Comparison of ENCODE assay signal across 8 cellular contexts in genomic region chr20:49888341-49889244, GRCh38. TPM values are rescaled to one million over a fixed set of nuclear protein-coding genes. Genes with fewer than 3 reads are reported as not detected.
DNase-seq lines count a peak whose midpoint lies in the region; ATAC-seq and TF ChIP-seq lines count a peak whose summit lies in the region.

No MANE protein-coding gene starts in this region.

- CTCF ChIA-PET in Panc1 (lab: Charles Lee), result interaction anchor here (0.5 to 2.4 kb wide), 5 partner anchors 11 to 347 kb away, joined by 3 to 6 read pairs (median 5); no protein-coding TSS in a partner anchor

- H3K9ac ChIP-seq in neural cell (ENCODE audit: low read length), result peak overlapping the region; percentile 24

- H3K4me1 ChIP-seq in Panc1 (ENCODE audit: control insufficient read depth, insufficient read depth, low read length) (peaks cover 36% of the 10 kb centered on the region), suprapubic skin (peaks cover 32% of the 10 kb centered on the region)

- H2AFZ ChIP-seq in neural cell (ENCODE audit: low read depth, low read length), result no peak overlapping the region

- intact Hi-C loops in Panc1 (cut with micrococcal nuclease; ENCODE audit: unreplicated experiment), result loop anchor here (5.0 kb wide), 1 partner anchor 276 kb away; no protein-coding TSS in a partner anchor

- BruUV-seq in Panc1 (replicated peaks; lab: Mats Ljungman, UMichigan), result no TSS peak

- H3K4me3 ChIP-seq in Panc1 (ENCODE audit: low read depth in 2 of 2, low read length in 2 of 2) (no peak overlapping the region), neural cell (ENCODE audit: low read length) (no peak overlapping the region), suprapubic skin (no peak overlapping the region)

- peak; percentile 72 for ATAC-seq in Panc1
- no peak for ATAC-seq in GM19397 (IDR thresholded peaks at IDR 0.05; ENCODE audit: unreplicated experiment)

- TF ChIP-seq CTCF in Panc1 (IDR thresholded peaks at IDR 0.05), result peak; percentile 95
- peak; percentile 92 for TF ChIP-seq CTCF in neural cell (IDR thresholded peaks at IDR 0.05; ENCODE audit: poor library complexity, severe bottlenecking)
- peak; percentile 39 to 75 for TF ChIP-seq CTCF in suprapubic skin (IDR thresholded peaks at IDR 0.05)

- H3K9me3 ChIP-seq in Panc1 (ENCODE audit: control insufficient read depth, insufficient read depth, low read depth, low read length) (no peaks in the 10 kb centered on the region), neural cell (ENCODE audit: low read length) (no peaks in the 10 kb centered on the region), suprapubic skin (no peaks in the 10 kb centered on the region)

- in situ Hi-C loops in Panc1 (cut with HindIII; ENCODE audit: low pct_unique_long_range_greater_than_20kb, low sequenced_read_pairs), result no loop called here

- POLR2A ChIA-PET in Panc1 (lab: Charles Lee), result no interaction called here

- H3K4me2 ChIP-seq in neural cell (ENCODE audit: low read length), result no peak overlapping the region

- H3F3A ChIP-seq in neural cell (ENCODE audit: insufficient read depth, low read length, poor library complexity, severe bottlenecking), result no peaks in the 10 kb centered on the region

- peak; percentile 85 for TF ChIP-seq RAD21 in neural cell (conservative IDR thresholded peaks at IDR 0.05)

- DNase-seq in CMK (ENCODE audit: low read depth) (peak; percentile 46), HuH-7.5 (ENCODE audit: low spot score) (peak; percentile 89), Panc1 (ENCODE audit: low read depth, low spot score) (peak; percentile 38), activated T-helper 1 cell treated with Interleukin-2 at 50 U/mL for 16 hours (ENCODE audit: low read depth) (peak; percentile 29), fibroblast of gingiva (ENCODE audit: low read depth) (peak; percentile 53), suprapubic skin (ENCODE audit: low spot score in 2 of 2) (peak in 1 of 2 donors; percentile 68)

- no peak overlapping the region for H3K27ac ChIP-seq in Panc1 (ENCODE audit: low read length)
- no peak overlapping the region for H3K27ac ChIP-seq in neural cell (ENCODE audit: low read length)
- no peak overlapping the region for H3K27ac ChIP-seq in suprapubic skin

- H3K27me3 ChIP-seq in Panc1 (ENCODE audit: control insufficient read depth, insufficient read depth, low read length) (no peaks in the 10 kb centered on the region), neural cell (ENCODE audit: insufficient read depth, low read depth, low read length) (no peaks in the 10 kb centered on the region), suprapubic skin (no peaks in the 10 kb centered on the region)

- no peaks in the 10 kb centered on the region for H4K20me1 ChIP-seq in neural cell (ENCODE audit: insufficient read depth)

- no peak for TF ChIP-seq POLR2A in suprapubic skin (IDR thresholded peaks at IDR 0.05)

- H3K36me3 ChIP-seq in Panc1 (ENCODE audit: control insufficient read depth, insufficient read depth, low read length) (no peaks in the 10 kb centered on the region), neural cell (ENCODE audit: insufficient read depth, low read length) (peaks cover 4% of the 10 kb centered on the region), suprapubic skin (peaks cover 50% of the 10 kb centered on the region)

- TF ChIP-seq EP300 in neural cell (conservative IDR thresholded peaks at IDR 0.05; ENCODE audit: poor library complexity, severe bottlenecking) (no peak), suprapubic skin (IDR thresholded peaks at IDR 0.05) (no peak)

- no peaks in the 10 kb centered on the region for H3K79me2 ChIP-seq in neural cell (replicated peaks; ENCODE audit: insufficient read depth, low read length)

- WGBS in suprapubic skin, result 73% methylated on average over 18 of the region's 18 CpGs

- H3K9me2 ChIP-seq in neural cell (ENCODE audit: insufficient read depth, low read length), result no peaks in the 10 kb centered on the region

TF ChIP-seq in neural cell, 6 proteins besides CTCF, POLR2A, EP300 and RAD21:
- TF ChIP-seq SMC3 (conservative IDR thresholded peaks at IDR 0.05; ENCODE audit: poor library complexity) (peak; percentile 76), EZH2 (IDR thresholded peaks at IDR 0.05; ENCODE audit: borderline replicate concordance, insufficient read depth, low read length, poor library complexity, severe bottlenecking) (no peak), TAF1 (IDR thresholded peaks at IDR 0.05; ENCODE audit: low read depth) (no peak), POLR2AphosphoS5 (IDR thresholded peaks at IDR 0.05) (no peak), MXI1 (conservative IDR thresholded peaks at IDR 0.05; ENCODE audit: poor library complexity, severe bottlenecking) (peak; percentile 17)
- TF ChIP-seq, protein P1, sequence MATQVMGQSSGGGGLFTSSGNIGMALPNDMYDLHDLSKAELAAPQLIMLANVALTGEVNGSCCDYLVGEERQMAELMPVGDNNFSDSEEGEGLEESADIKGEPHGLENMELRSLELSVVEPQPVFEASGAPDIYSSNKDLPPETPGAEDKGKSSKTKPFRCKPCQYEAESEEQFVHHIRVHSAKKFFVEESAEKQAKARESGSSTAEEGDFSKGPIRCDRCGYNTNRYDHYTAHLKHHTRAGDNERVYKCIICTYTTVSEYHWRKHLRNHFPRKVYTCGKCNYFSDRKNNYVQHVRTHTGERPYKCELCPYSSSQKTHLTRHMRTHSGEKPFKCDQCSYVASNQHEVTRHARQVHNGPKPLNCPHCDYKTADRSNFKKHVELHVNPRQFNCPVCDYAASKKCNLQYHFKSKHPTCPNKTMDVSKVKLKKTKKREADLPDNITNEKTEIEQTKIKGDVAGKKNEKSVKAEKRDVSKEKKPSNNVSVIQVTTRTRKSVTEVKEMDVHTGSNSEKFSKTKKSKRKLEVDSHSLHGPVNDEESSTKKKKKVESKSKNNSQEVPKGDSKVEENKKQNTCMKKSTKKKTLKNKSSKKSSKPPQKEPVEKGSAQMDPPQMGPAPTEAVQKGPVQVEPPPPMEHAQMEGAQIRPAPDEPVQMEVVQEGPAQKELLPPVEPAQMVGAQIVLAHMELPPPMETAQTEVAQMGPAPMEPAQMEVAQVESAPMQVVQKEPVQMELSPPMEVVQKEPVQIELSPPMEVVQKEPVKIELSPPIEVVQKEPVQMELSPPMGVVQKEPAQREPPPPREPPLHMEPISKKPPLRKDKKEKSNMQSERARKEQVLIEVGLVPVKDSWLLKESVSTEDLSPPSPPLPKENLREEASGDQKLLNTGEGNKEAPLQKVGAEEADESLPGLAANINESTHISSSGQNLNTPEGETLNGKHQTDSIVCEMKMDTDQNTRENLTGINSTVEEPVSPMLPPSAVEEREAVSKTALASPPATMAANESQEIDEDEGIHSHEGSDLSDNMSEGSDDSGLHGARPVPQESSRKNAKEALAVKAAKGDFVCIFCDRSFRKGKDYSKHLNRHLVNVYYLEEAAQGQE (IDR thresholded peaks at IDR 0.05; ENCODE audit: borderline replicate concordance), result no peak

RNA-seq across cellular contexts. Expression of gene SPATA2, which starts 26.7 kb away (rescaled TPM):
- total RNA-seq in Panc1 (2021; ENCODE audit: unreplicated experiment) (8.3 TPM), suprapubic skin (1 to 10 TPM; 7.3 to 9.3 (median 8.7) TPM)
- 8.6 TPM for polyA plus RNA-seq in Panc1 (2012; ENCODE audit: insufficient read length)
- 1.7 and 1.9 TPM in 2 replicates for polyA plus RNA-seq in neural cell
- polyA minus RNA-seq in neural cell, result 2.9 and 3.9 TPM in 2 replicates

RNA-seq across cellular contexts. Expression of gene RNF114, which starts 47.6 kb away (rescaled TPM):
- total RNA-seq in Panc1 (2021; ENCODE audit: unreplicated experiment), result 70.0 TPM
- 71.9 TPM for polyA plus RNA-seq in Panc1 (2012; ENCODE audit: insufficient read length)
- 109 and 129 TPM in 2 replicates for polyA plus RNA-seq in neural cell
- polyA minus RNA-seq in neural cell, result 70.1 and 73.2 TPM in 2 replicates
- total RNA-seq in suprapubic skin, result 100 to 1,000 TPM; 134 to 150 (median 138) TPM
